Comparison of ENCODE assay signal across 14 cellular contexts in genomic region chr1:243726792-243727502, GRCh38.
DNase-seq lines count a peak whose midpoint lies in the region; ATAC-seq, FAIRE-seq and TF ChIP-seq lines count a peak whose summit lies in the region.
"Had no signal": no experiment of that assay in that cellular context is flagged by ENCODE, and none has a peak within 500 bp of the region (broad histone marks: within the 10 kb centered on the region; RNA-seq: fewer than 3 reads in every experiment).

No MANE protein-coding gene starts in this region.

- DNase-seq in GM12891 (ENCODE audit: insufficient read length, low spot score) (no peak), cardiac septum (ENCODE audit: low spot score) (no peak), kidney glomerular epithelial cell (lab: John Stamatoyannopoulos, UW) (no peak), foreskin keratinocyte (no peak)
- DNase-seq in central memory CD4-positive, alpha-beta T cell = no peak
- DNase-seq: amygdala, EL, T1000 had no signal

- TF ChIP-seq CTCF in OCI-LY3 (IDR thresholded peaks at IDR 0.05; ENCODE audit: low read depth, low read length) (no peak), foreskin keratinocyte (conservative IDR thresholded peaks at IDR 0.05) (no peak)

- no peaks in the 10 kb centered on the region for H3K9me3 ChIP-seq in OCI-LY3 (ENCODE audit: insufficient read depth, low read length)

- no peak overlapping the region for H3K4me3 ChIP-seq in OCI-LY3 (ENCODE audit: low read length)
- H3K4me3 ChIP-seq: skin epidermis had no signal

- no peak overlapping the region for H2AFZ ChIP-seq in OCI-LY3 (ENCODE audit: low read depth, low read length)

- intact Hi-C loops in cardiac septum (cut with DNase I) = no loop called here

- H3K27me3 ChIP-seq in OCI-LY3 (ENCODE audit: low read depth, low read length) (no peaks in the 10 kb centered on the region), foreskin keratinocyte (no peaks in the 10 kb centered on the region)

- H3K27ac ChIP-seq in OCI-LY3 (ENCODE audit: low read length) (peak overlapping the region; percentile 17), foreskin keratinocyte (no peak overlapping the region)

- peaks cover 20% of the 10 kb centered on the region for H4K20me1 ChIP-seq in OCI-LY3 (ENCODE audit: insufficient read depth, low read length)

- peak overlapping the region; percentile 28 for H3K4me2 ChIP-seq in OCI-LY3 (ENCODE audit: low read length)

- ATAC-seq in GM21367 (IDR thresholded peaks at IDR 0.05; ENCODE audit: unreplicated experiment) = peak; percentile 12
- peak; percentile 17 for ATAC-seq in HG02973 (IDR thresholded peaks at IDR 0.05; ENCODE audit: unreplicated experiment)
- ATAC-seq in foreskin keratinocyte = no peak
- ATAC-seq: HepG2 had no signal

- no peak for TF ChIP-seq POLR2A in GM12891 (IDR thresholded peaks at IDR 0.05; ENCODE audit: low read depth, low read length)

- peak; percentile 90 for FAIRE-seq in GM12891 (lab: Jason Lieb, UNC)
- FAIRE-seq: endometrium, HepG2 had no signal

- peaks cover 14% of the 10 kb centered on the region; the same call in 1 of the 2 replicates for H3K79me2 ChIP-seq in OCI-LY3 (ENCODE audit: low read length)

- peaks cover 49% of the 10 kb centered on the region for H3K4me1 ChIP-seq in OCI-LY3 (ENCODE audit: low read length)
- H3K4me1 ChIP-seq in foreskin keratinocyte = no peaks in the 10 kb centered on the region

- no peak overlapping the region for H3K9ac ChIP-seq in OCI-LY3 (ENCODE audit: low read length)

- peaks cover 6% of the 10 kb centered on the region for H3K36me3 ChIP-seq in OCI-LY3 (replicated peaks; ENCODE audit: low read depth, low read length)

TF ChIP-seq in GM12891, 5 proteins besides CTCF, POLR2A, EP300 and RAD21:
- TF ChIP-seq SPI1 (IDR thresholded peaks at IDR 0.05; ENCODE audit: low read depth, low read length) (no peak), TAF1 (IDR thresholded peaks at IDR 0.05; ENCODE audit: low read depth, low read length) (no peak), POU2F2 (IDR thresholded peaks at IDR 0.05; ENCODE audit: low read depth, low read length) (no peak), POLR2AphosphoS5 (IDR thresholded peaks at IDR 0.05; ENCODE audit: low read depth, low read length) (no peak), PAX5 (IDR thresholded peaks at IDR 0.05; ENCODE audit: insufficient read depth, low read length, severe bottlenecking) (no peak)
